ENCODE assay signal across 17 cellular contexts in the genomic region with DNA sequence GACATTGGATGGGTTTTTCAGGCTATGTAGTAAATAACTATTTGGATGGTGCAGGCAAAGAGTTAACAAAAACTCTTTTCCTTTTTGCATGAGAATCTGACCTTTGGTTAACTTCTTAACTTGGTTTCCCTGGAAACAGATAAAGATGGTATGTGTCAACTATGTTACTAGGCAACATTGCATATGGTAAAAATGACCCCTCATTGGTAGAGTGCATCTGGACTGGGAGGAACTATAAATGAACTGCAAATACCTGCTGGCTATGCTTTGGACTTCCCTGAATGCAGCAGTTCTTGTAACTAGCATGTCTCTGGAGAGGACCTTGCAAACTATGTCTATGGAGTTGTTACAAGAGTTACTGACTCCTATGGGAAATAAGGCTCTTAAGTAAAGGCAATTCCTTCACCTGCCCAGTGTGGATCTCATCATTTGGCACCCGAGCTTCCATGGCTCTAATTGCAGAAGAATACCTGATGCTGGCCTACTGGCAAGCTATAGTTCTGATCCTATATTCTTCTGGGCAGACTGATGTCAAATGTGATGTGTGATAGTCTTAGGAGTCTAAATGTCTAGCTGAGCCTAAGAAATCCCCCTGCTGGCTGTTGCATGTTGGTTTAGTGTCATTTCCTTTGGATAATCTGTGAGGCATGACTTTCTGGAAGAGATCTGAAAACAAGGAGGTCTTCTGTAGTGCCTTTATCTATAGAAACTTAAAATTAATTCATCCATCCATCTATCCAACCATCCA.
DNase-seq lines count a peak whose midpoint lies in the region; ATAC-seq, FAIRE-seq and TF ChIP-seq lines count a peak whose summit lies in the region.
"Had no signal": no experiment of that assay in that cellular context is flagged by ENCODE, and none has a peak within 500 bp of the region (broad histone marks: within the 10 kb centered on the region; RNA-seq: fewer than 3 reads in every experiment).

No MANE protein-coding gene starts in this region.

- H3F3A ChIP-seq in SK-N-SH (replicated peaks; ENCODE audit: insufficient read depth), result peaks cover 23% of the 10 kb centered on the region

- H3K27ac ChIP-seq in cardiac muscle cell (no peak overlapping the region), SK-N-SH (ENCODE audit: low read depth in 2 of 2, low read length in 1 of 2) (peak overlapping the region in 1 of 2 experiments; percentile 42; a peak in 1 of 4 replicates), small intestine (ENCODE audit: low read depth in 1 of 2, low read length in 1 of 2) (no peak overlapping the region), prostate gland (no peak overlapping the region)
- H3K27ac ChIP-seq: ascending aorta, SJCRH30 had no signal

- no peak overlapping the region for H2AFZ ChIP-seq in SK-N-SH (ENCODE audit: low read depth)

- CTCF ChIA-PET in SK-N-SH (lab: Yijun Ruan, JAX), result interaction anchor here (3.1 kb wide), 1 partner anchor 292 kb away, joined by 15 read pairs; the partner anchor contains the start of gene MAML2

- TF ChIP-seq POLR2A in prostate gland (IDR thresholded peaks at IDR 0.05), result no peak

- H3K79me2 ChIP-seq in SK-N-SH (ENCODE audit: insufficient read depth), result peaks cover 56% of the 10 kb centered on the region

- no peaks in the 10 kb centered on the region for H3K9me3 ChIP-seq in cardiac muscle cell (ENCODE audit: low read depth)
- H3K9me3 ChIP-seq in SK-N-SH, result no peaks in the 10 kb centered on the region
- H3K9me3 ChIP-seq in small intestine (ENCODE audit: control insufficient read depth, low read depth), result no peaks in the 10 kb centered on the region
- H3K9me3 ChIP-seq in prostate gland, result no peaks in the 10 kb centered on the region
- H3K9me3 ChIP-seq: ascending aorta, SJCRH30 had no signal

- H3K4me3 ChIP-seq in cardiac muscle cell (no peak overlapping the region), SK-N-SH (ENCODE audit: low read depth in 2 of 2, low read length in 1 of 2) (no peak overlapping the region), small intestine (ENCODE audit: low read depth in 1 of 2, low read length in 2 of 2) (no peak overlapping the region), prostate gland (no peak overlapping the region)
- H3K4me3 ChIP-seq: ascending aorta, SJCRH30 had no signal

- 100% methylated on average over 1 of the region's 1 CpG for WGBS in SK-N-SH (ENCODE audit: low lambda C conversion rate)
- WGBS in small intestine, 3 donors, result 70 to 97% (median 83%) methylated on average over 1 of the region's 1 CpG
- WGBS in prostate gland, result 100% methylated on average over 1 of the region's 1 CpG

- no peak for ATAC-seq in Right ventricle myocardium superior (ENCODE audit: poor library complexity)
- ATAC-seq in GM21619 (IDR thresholded peaks at IDR 0.05; ENCODE audit: unreplicated experiment), result no peak
- ATAC-seq: activated T-cell treated with anti-CD3 and anti-CD28 coated beads, Interleukin-2, amount 50 U/mL, for 4 hours had no signal

- TF ChIP-seq CTCF in cardiac muscle cell (IDR thresholded peaks at IDR 0.05; ENCODE audit: low read depth, low read length) (peak; percentile 34), SK-N-SH (IDR thresholded peaks at IDR 0.05) (peak; percentile 19; the same call in 1 of the 2 replicates), prostate gland (IDR thresholded peaks at IDR 0.05) (no peak)

- H3K9ac ChIP-seq in SK-N-SH, result no peak overlapping the region

- H3K27me3 ChIP-seq in cardiac muscle cell (no peaks in the 10 kb centered on the region), SK-N-SH (ENCODE audit: insufficient read depth) (no peaks in the 10 kb centered on the region), small intestine (ENCODE audit: control insufficient read depth in 2 of 2, insufficient read depth in 2 of 2, low read length in 2 of 2) (no peaks in the 10 kb centered on the region), prostate gland (replicated peaks; ENCODE audit: insufficient read depth) (no peaks in the 10 kb centered on the region)
- H3K27me3 ChIP-seq: ascending aorta, SJCRH30 had no signal

- no peak for FAIRE-seq in small intestine (lab: Jason Lieb, UNC)

- H3K4me1 ChIP-seq in cardiac muscle cell (ENCODE audit: low read depth), result peaks cover 28% of the 10 kb centered on the region
- peaks cover 15 to 44% of the 10 kb centered on the region in 2 experiments for H3K4me1 ChIP-seq in SK-N-SH (ENCODE audit: control insufficient read depth in 1 of 2, insufficient read depth in 2 of 2, low read depth in 1 of 2, low read length in 1 of 2)
- peaks cover 0 to 2% of the 10 kb centered on the region in 2 donors for H3K4me1 ChIP-seq in small intestine (ENCODE audit: control insufficient read depth in 2 of 2, insufficient read depth in 1 of 2, low read depth in 1 of 2, low read length in 1 of 2)
- peaks cover 3% of the 10 kb centered on the region for H3K4me1 ChIP-seq in prostate gland (replicated peaks)

- intact Hi-C loops in Right ventricle myocardium superior (cut with DNase I), result no loop called here
- intact Hi-C loops in prostate gland (cut with DNase I), result loop anchor here (5.0 to 10.0 kb wide), 3 partner anchors 38 to 184 kb away; no protein-coding TSS in a partner anchor

- POLR2A ChIA-PET in SK-N-SH (lab: Yijun Ruan, JAX), result no interaction called here

- H3K36me3 ChIP-seq in cardiac muscle cell (no peaks in the 10 kb centered on the region), SK-N-SH (replicated peaks in 1 of 2; ENCODE audit: control insufficient read depth in 1 of 2, insufficient read depth in 2 of 2, low read length in 1 of 2) (peaks cover 2 to 11% of the 10 kb centered on the region in 2 experiments), small intestine (ENCODE audit: control insufficient read depth in 2 of 2, insufficient read depth in 2 of 2, low read length in 2 of 2) (no peaks in the 10 kb centered on the region), prostate gland (no peaks in the 10 kb centered on the region)
- H3K36me3 ChIP-seq: ascending aorta, SJCRH30 had no signal

- DNase-seq in cardiac muscle cell (ENCODE audit: low read depth in 1 of 2, low spot score in 1 of 2) (peak; percentile 38 to 94), Right ventricle myocardium superior (no peak), SK-N-SH (no peak), fibroblast of the conjunctiva (ENCODE audit: low read depth) (peak; percentile 29), small intestine (peak; percentile 37), NOMO-1 treated with DMSO at 0.1 percent for 48 hours (lab: John Stamatoyannopoulos, UW; ENCODE audit: unreplicated experiment) (no peak), prostate gland (ENCODE audit: low spot score) (no peak)
- DNase-seq: activated B cell treated with CpG ODN at 0.5 μM for 24 hours; activated T-cell treated with anti-CD3 and anti-CD28 coated beads, Interleukin-2, amount 50 U/mL, for 4 hours; midbrain; NCI-H1105 treated with DMSO at 0.1 percent for 48 hours; NCI-H524 treated with DMSO at 0.1 percent for 48 hours; SJCRH30; stimulated activated CD4-positive, alpha-beta T cell treated with anti-CD3 and anti-CD28 coated beads, Interleukin-4, amount 100 ng/mL, for 1 hour; stimulated activated naive CD4-positive, alpha-beta T cell had no signal

- H3K9me2 ChIP-seq in SK-N-SH, result no peaks in the 10 kb centered on the region

- TF ChIP-seq EP300 in SK-N-SH (IDR thresholded peaks at IDR 0.05; ENCODE audit: borderline replicate concordance in 1 of 2, low read depth in 1 of 2, low read length in 1 of 2), result no peak

- H4K20me1 ChIP-seq in SK-N-SH (ENCODE audit: insufficient read depth), result no peaks in the 10 kb centered on the region

- no peak for TF ChIP-seq RAD21 in SK-N-SH (IDR thresholded peaks at IDR 0.05; ENCODE audit: low read length)

- no peak overlapping the region for H3K4me2 ChIP-seq in SK-N-SH

TF ChIP-seq in SK-N-SH, 30 proteins besides CTCF, POLR2A, EP300 and RAD21:
- TF ChIP-seq ZBTB33 (IDR thresholded peaks at IDR 0.05; ENCODE audit: borderline replicate concordance, low read depth) (no peak), NRF1 (IDR thresholded peaks at IDR 0.05; ENCODE audit: low read depth, low read length) (no peak), ELF1 (IDR thresholded peaks at IDR 0.05) (no peak)

Comparison
In these comparisons a context has a peak if more than half of its experiments do, and no peak if none do; other contexts are left out.
1. DNase-seq: peak in cardiac muscle cell (2 of 2), fibroblast of the conjunctiva (single experiment) and small intestine (single experiment); none in Right ventricle myocardium superior (single experiment), SK-N-SH (single experiment), NOMO-1 treated with DMSO at 0.1 percent for 48 hours (single experiment) and prostate gland (single experiment).
2. CTCF ChIP-seq: peak in cardiac muscle cell (single experiment) and SK-N-SH (single experiment); none in prostate gland (0 of 4).